Comparison of ENCODE assay signal across 30 cellular contexts in genomic region chrX:97320305-97320704, GRCh38.
DNase-seq lines count a peak whose midpoint lies in the region; ATAC-seq, FAIRE-seq and TF ChIP-seq lines count a peak whose summit lies in the region.
"Had no signal": no experiment of that assay in that cellular context is flagged by ENCODE, and none has a peak within 500 bp of the region (broad histone marks: within the 10 kb centered on the region; RNA-seq: fewer than 3 reads in every experiment).

No MANE protein-coding gene starts in this region.

- no peak for TF ChIP-seq POLR2A in right lobe of liver (IDR thresholded peaks at IDR 0.05)
- TF ChIP-seq POLR2A in HepG2 (IDR thresholded peaks at IDR 0.05; ENCODE audit: insufficient read depth in 1 of 2, low read depth in 2 of 2, low read length in 2 of 2): no peak

- DNase-seq in right lobe of liver: peak; percentile 37 to 55 (median 49)
- no peak for DNase-seq in HepG2 (ENCODE audit: low spot score)
- DNase-seq in left lobe of liver (ENCODE audit: low spot score): peak; percentile 54
- no peak for DNase-seq in superior temporal gyrus (ENCODE audit: extremely low spot score)
- DNase-seq: 8988T; ACHN; AML-193; BE2C; C1 segment of cervical spinal cord; Caco-2; Calu3; CD4-positive, alpha-beta memory T cell; CD4-positive, alpha-beta T cell; CD4-positive, CD25-positive, alpha-beta regulatory T cell; CD8-positive, alpha-beta memory T cell; CD8-positive, alpha-beta T cell; COR-L47; DMS 273 treated with DMSO at 0.1 percent for 48 hours; DMS153; DMS53; DMS79; DMS79 treated with DMSO at 0.1 percent for 48 hours; DND-41; EL had no signal

- no peak overlapping the region for H3K9ac ChIP-seq in HepG2 (ENCODE audit: insufficient read depth, low read depth, low read length)
- H3K9ac ChIP-seq: BLaER1; BLaER1 treated with 17β-estradiol and CSF1 and Interleukin-3, amounts not matched to agents 10 nM and 100 nM had no signal

- ATAC-seq in right lobe of liver (peak in 3 of 4 donors; percentile 48 to 70 (median 59)), HepG2 (no peak), left lobe of liver (peak; percentile 70)
- ATAC-seq: A549; CD8-positive, alpha-beta T cell had no signal

- H3K27ac ChIP-seq in right lobe of liver: no peak overlapping the region
- H3K27ac ChIP-seq in HepG2 (ENCODE audit: extremely low read length, insufficient read depth, low read length): no peak overlapping the region
- H3K27ac ChIP-seq: 22Rv1; A549; BLaER1; BLaER1 treated with 17β-estradiol and CSF1 and Interleukin-3, amounts not matched to agents 10 nM and 100 nM; C4-2B had no signal

- no peaks in the 10 kb centered on the region for H3K4me1 ChIP-seq in right lobe of liver
- no peaks in the 10 kb centered on the region for H3K4me1 ChIP-seq in HepG2 (ENCODE audit: insufficient read depth, low read length)
- H3K4me1 ChIP-seq: A549; BE2C; BLaER1; BLaER1 treated with 17β-estradiol and CSF1 and Interleukin-3, amounts not matched to agents 10 nM and 100 nM; Caco-2 had no signal

- no peak overlapping the region for H3K4me2 ChIP-seq in HepG2 (ENCODE audit: low read depth, low read length)
- H3K4me2 ChIP-seq: A549; BLaER1; BLaER1 treated with 17β-estradiol and CSF1 and Interleukin-3, amounts not matched to agents 10 nM and 100 nM had no signal

- no peak for TF ChIP-seq EP300 in HepG2 (IDR thresholded peaks at IDR 0.05; ENCODE audit: low read depth in 2 of 2, low read length in 2 of 2)
- no peak for TF ChIP-seq EP300 in HepG2 (CRISPR knock-in tag; IDR thresholded peaks at IDR 0.05; ENCODE audit: borderline replicate concordance)

- H3K36me3 ChIP-seq in right lobe of liver (no peaks in the 10 kb centered on the region), HepG2 (replicated peaks in 1 of 2; ENCODE audit: control insufficient read depth in 1 of 2, insufficient read depth in 2 of 2, low read length in 2 of 2) (no peaks in the 10 kb centered on the region)
- H3K36me3 ChIP-seq: BE2C, BLaER1 had no signal

- H3K4me3 ChIP-seq in right lobe of liver (no peak overlapping the region), HepG2 (replicated peaks in 1 of 3; ENCODE audit: insufficient read depth in 1 of 3, low read depth in 2 of 3, low read length in 3 of 3) (no peak overlapping the region)
- H3K4me3 ChIP-seq: A549; BLaER1; BLaER1 treated with 17β-estradiol and CSF1 and Interleukin-3, amounts not matched to agents 10 nM and 100 nM had no signal

- no peak for FAIRE-seq in HepG2 (lab: Jason Lieb, UNC)
- FAIRE-seq: A549, D721Med had no signal

- TF ChIP-seq RAD21 in HepG2 (CRISPR knock-in tag; IDR thresholded peaks at IDR 0.05): no peak

- H3K79me2 ChIP-seq in HepG2 (ENCODE audit: insufficient read depth, low read length): no peaks in the 10 kb centered on the region

- WGBS in right lobe of liver (ENCODE audit: insufficient coverage, low coverage, low lambda C conversion rate, missing lambda C conversion rate): 65% methylated on average over 11 of the region's 11 CpGs
- 93% methylated on average over 8 of the region's 11 CpGs for WGBS in HepG2 (ENCODE audit: low lambda C conversion rate)

- TF ChIP-seq CTCF in right lobe of liver (IDR thresholded peaks at IDR 0.05) (no peak), HepG2 (CRISPR knock-in tag; IDR thresholded peaks at IDR 0.05) (no peak)

- BruUV-seq in HepG2 (replicated peaks; lab: Mats Ljungman, UMichigan): no TSS peak

- H3K27me3 ChIP-seq in right lobe of liver (no peaks in the 10 kb centered on the region), HepG2 (ENCODE audit: control insufficient read depth in 1 of 2, insufficient read depth in 2 of 2, low read length in 2 of 2) (no peaks in the 10 kb centered on the region)
- H3K27me3 ChIP-seq: BE2C had no signal

- POLR2A ChIA-PET in HepG2 (lab: Yijun Ruan, JAX): no interaction called here

- CTCF ChIA-PET in HepG2 (lab: Yijun Ruan, JAX; ENCODE audit: low intra/inter-chr PET ratio, low total read pairs): no interaction called here

- no peaks in the 10 kb centered on the region for H4K20me1 ChIP-seq in HepG2 (ENCODE audit: insufficient read depth, low read length)
- H4K20me1 ChIP-seq: BLaER1; BLaER1 treated with 17β-estradiol and CSF1 and Interleukin-3, amounts not matched to agents 10 nM and 100 nM had no signal

- H2AFZ ChIP-seq in HepG2 (ENCODE audit: low read length): no peak overlapping the region

- in situ Hi-C loops in HepG2 (cut with HindIII; ENCODE audit: extremely low pct_ligation_motif_present, low pct_unique_long_range_greater_than_20kb): no loop called here

- intact Hi-C loops in right lobe of liver (cut with DNase I): no loop called here
- intact Hi-C loops in HepG2 (cut with micrococcal nuclease; ENCODE audit: unreplicated experiment): no loop called here

- no peaks in the 10 kb centered on the region for H3K9me3 ChIP-seq in right lobe of liver
- H3K9me3 ChIP-seq in HepG2 (ENCODE audit: low read length): no peaks in the 10 kb centered on the region
- H3K9me3 ChIP-seq: A549; BE2C; BLaER1; BLaER1 treated with 17β-estradiol and CSF1 and Interleukin-3, amounts not matched to agents 10 nM and 100 nM; Caco-2 had no signal

TF ChIP-seq in HepG2, 621 proteins besides CTCF, POLR2A, EP300 and RAD21:
- TF ChIP-seq ZNF747 (CRISPR knock-in tag; IDR thresholded peaks at IDR 0.05; ENCODE audit: borderline replicate concordance) (no peak), ARNT2 (CRISPR knock-in tag; IDR thresholded peaks at IDR 0.05; ENCODE audit: low read depth) (no peak), ZNF83 (CRISPR knock-in tag; IDR thresholded peaks at IDR 0.05; ENCODE audit: borderline replicate concordance) (no peak), SNRNP70 (IDR thresholded peaks at IDR 0.05; ENCODE audit: low read depth, low read length) (no peak), ZNF781 (CRISPR knock-in tag; IDR thresholded peaks at IDR 0.05; ENCODE audit: borderline replicate concordance, not compliant biosample characterization) (no peak)

Comparison
In these comparisons a context has a peak if more than half of its experiments do, and no peak if none do; other contexts are left out.
1. DNase-seq: peak in right lobe of liver (3 of 3) and left lobe of liver (single experiment); none in HepG2 (single experiment) and superior temporal gyrus (single experiment).